In genomic region chr16:87607223-87607622, GRCh38 we compare ENCODE assay signal across 30 cellular contexts. TPM values are rescaled to one million over a fixed set of nuclear protein-coding genes. Genes with fewer than 3 reads are reported as not detected.
DNase-seq lines count a peak whose midpoint lies in the region; ATAC-seq and TF ChIP-seq lines count a peak whose summit lies in the region.
"Had no signal": no experiment of that assay in that cellular context is flagged by ENCODE, and none has a peak within 500 bp of the region (broad histone marks: within the 10 kb centered on the region; RNA-seq: fewer than 3 reads in every experiment).

No MANE protein-coding gene starts in this region.

- H3K4me2 ChIP-seq in mesenchymal stem cell (ENCODE audit: low read length, poor library complexity, severe bottlenecking) = no peak overlapping the region
- H3K4me2 ChIP-seq: BLaER1 treated with 17β-estradiol and CSF1 and Interleukin-3, amounts not matched to agents 10 nM and 100 nM had no signal

- H2AFZ ChIP-seq in mesenchymal stem cell (ENCODE audit: low read depth, low read length) = no peak overlapping the region
- H2AFZ ChIP-seq: GM23248 had no signal

- intact Hi-C loops in head of caudate nucleus (cut with DNase I) = no loop called here
- intact Hi-C loops in prostate gland (cut with DNase I) = no loop called here

- no peak overlapping the region for H3K9ac ChIP-seq in mesenchymal stem cell (ENCODE audit: low read length)
- H3K9ac ChIP-seq: BLaER1 treated with 17β-estradiol and CSF1 and Interleukin-3, amounts not matched to agents 10 nM and 100 nM; GM23248 had no signal

- no peak overlapping the region for H3K23ac ChIP-seq in mesenchymal stem cell (ENCODE audit: low read length in 2 of 2)

- 85% methylated on average over 19 of the region's 19 CpGs for WGBS in prostate gland
- 87% methylated on average over 19 of the region's 19 CpGs for WGBS in mesenchymal stem cell

- TF ChIP-seq POLR2A in prostate gland (IDR thresholded peaks at IDR 0.05) = no peak

- peak overlapping the region; percentile 24 for H3K4me3 Mint-ChIP-seq in progenitor cell of endocrine pancreas (ENCODE audit: low read depth)
- H3K4me3 Mint-ChIP-seq: CD4-positive, alpha-beta memory T cell; H9 had no signal

- no peak overlapping the region for H3K4me3 ChIP-seq in prostate gland
- no peak overlapping the region for H3K4me3 ChIP-seq in mesenchymal stem cell (ENCODE audit: insufficient read depth in 1 of 2, low read depth in 1 of 2, low read length in 2 of 2)
- H3K4me3 ChIP-seq: BLaER1 treated with 17β-estradiol and CSF1 and Interleukin-3, amounts not matched to agents 10 nM and 100 nM; GM12878; GM23248 had no signal

- H3K36me3 Mint-ChIP-seq in progenitor cell of endocrine pancreas (ENCODE audit: insufficient read depth) = peaks cover 6% of the 10 kb centered on the region
- H3K36me3 Mint-ChIP-seq: CD4-positive, alpha-beta memory T cell had no signal

- H3K9me3 Mint-ChIP-seq in progenitor cell of endocrine pancreas (ENCODE audit: low read depth) = no peaks in the 10 kb centered on the region
- H3K9me3 Mint-ChIP-seq: H9 had no signal

- H3K27me3 Mint-ChIP-seq in progenitor cell of endocrine pancreas = peaks cover 19% of the 10 kb centered on the region

- H3K4ac ChIP-seq in mesenchymal stem cell (ENCODE audit: low read depth in 1 of 2, low read length in 2 of 2) = no peak overlapping the region

- no peak overlapping the region for H4K91ac ChIP-seq in mesenchymal stem cell (ENCODE audit: low read length)

- no peak overlapping the region for H3K14ac ChIP-seq in mesenchymal stem cell (ENCODE audit: low read length in 2 of 2)

- no peak overlapping the region for H2BK120ac ChIP-seq in mesenchymal stem cell (ENCODE audit: low read depth, low read length)

- no peak overlapping the region for H2AK5ac ChIP-seq in mesenchymal stem cell (ENCODE audit: low read length, severe bottlenecking)

- H4K8ac ChIP-seq in mesenchymal stem cell (ENCODE audit: low read length) = no peak overlapping the region

- H3K36me3 ChIP-seq in prostate gland (no peaks in the 10 kb centered on the region), mesenchymal stem cell (ENCODE audit: control insufficient read depth in 1 of 2, insufficient read depth in 2 of 2, low read depth in 1 of 2, low read length in 2 of 2) (no peaks in the 10 kb centered on the region)
- H3K36me3 ChIP-seq: BLaER1 treated with 17β-estradiol and CSF1 and Interleukin-3, amounts not matched to agents 10 nM and 100 nM had no signal

- peak; percentile 33 to 66 for DNase-seq in NCI-H526 (lab: John Stamatoyannopoulos, UW)
- no peak for DNase-seq in NCI-H526 treated with DMSO at 0.1 percent for 48 hours (lab: John Stamatoyannopoulos, UW)
- DNase-seq in head of caudate nucleus = peak; percentile 31 to 88 (median 72)
- DNase-seq in progenitor cell of endocrine pancreas (ENCODE audit: low spot score, unreplicated experiment) = no peak
- DNase-seq in prostate gland (ENCODE audit: low spot score) = no peak
- DNase-seq in mesenchymal stem cell = no peak
- DNase-seq in omental fat pad (ENCODE audit: low spot score) = no peak
- DNase-seq: ACHN; Caco-2; CD4-positive, alpha-beta memory T cell; DMS 273 treated with DMSO at 0.1 percent for 48 hours; DMS79 treated with DMSO at 0.1 percent for 48 hours; GM23248; H9; KBM-7; MM.1S; NCI-H1092; NCI-H1436 treated with DMSO at 0.1 percent for 48 hours; NCI-H1930; NCI-H2227 treated with DMSO at 0.1 percent for 48 hours; NCI-H510A; NCI-H774; NK-92 treated with Interleukin-12 subunit alpha and Interleukin-12 subunit beta, amount 100 ng/mL, for 24 hours; SIG-M5 had no signal

- H3K4me1 Mint-ChIP-seq in progenitor cell of endocrine pancreas (ENCODE audit: low read depth) = peaks cover 11% of the 10 kb centered on the region

- H3K27me3 ChIP-seq in prostate gland (replicated peaks; ENCODE audit: insufficient read depth) = peaks cover 26% of the 10 kb centered on the region
- H3K27me3 ChIP-seq in mesenchymal stem cell (ENCODE audit: control insufficient read depth in 1 of 2, insufficient read depth in 1 of 2, low read length in 2 of 2) = peaks cover 69 to 80% of the 10 kb centered on the region in 2 experiments

- no peak overlapping the region for H3K27ac ChIP-seq in prostate gland
- H3K27ac ChIP-seq in mesenchymal stem cell (ENCODE audit: low read length, poor library complexity, severe bottlenecking) = no peak overlapping the region
- H3K27ac ChIP-seq: 22Rv1; BLaER1 treated with 17β-estradiol and CSF1 and Interleukin-3, amounts not matched to agents 10 nM and 100 nM; GM23248; RWPE1 had no signal

- H2BK15ac ChIP-seq in mesenchymal stem cell (ENCODE audit: low read depth, poor library complexity, severe bottlenecking) = no peak overlapping the region

- H3K4me1 ChIP-seq in prostate gland (replicated peaks) (no peaks in the 10 kb centered on the region), mesenchymal stem cell (ENCODE audit: control insufficient read depth, insufficient read depth, low read depth, low read length) (peaks cover 11% of the 10 kb centered on the region)

- no peaks in the 10 kb centered on the region for H3K79me1 ChIP-seq in mesenchymal stem cell (replicated peaks; ENCODE audit: low read length, poor library complexity, severe bottlenecking)

- no peak overlapping the region for H2BK5ac ChIP-seq in mesenchymal stem cell (ENCODE audit: low read depth, low read length, poor library complexity, severe bottlenecking)

- ATAC-seq in omental fat pad (ENCODE audit: low FRiP score) = no peak
- ATAC-seq in HG03045 (IDR thresholded peaks at IDR 0.05; ENCODE audit: unreplicated experiment) = no peak
- ATAC-seq: GM12878 had no signal

- H3K9me3 ChIP-seq in prostate gland (no peaks in the 10 kb centered on the region), mesenchymal stem cell (ENCODE audit: control insufficient read depth, low read length) (no peaks in the 10 kb centered on the region)
- H3K9me3 ChIP-seq: BLaER1 treated with 17β-estradiol and CSF1 and Interleukin-3, amounts not matched to agents 10 nM and 100 nM; Caco-2 had no signal

- TF ChIP-seq CTCF in progenitor cell of endocrine pancreas (IDR thresholded peaks at IDR 0.05; ENCODE audit: unreplicated experiment) (no peak), prostate gland (IDR thresholded peaks at IDR 0.05) (no peak), omental fat pad (IDR thresholded peaks at IDR 0.05) (no peak)

- no peak overlapping the region for H3K18ac ChIP-seq in mesenchymal stem cell (ENCODE audit: low read depth in 1 of 2, low read length in 2 of 2)

- H3K27ac Mint-ChIP-seq in progenitor cell of endocrine pancreas = no peak overlapping the region
- H3K27ac Mint-ChIP-seq: H9 had no signal

- no peak overlapping the region for H2BK12ac ChIP-seq in mesenchymal stem cell (ENCODE audit: low read length in 2 of 2)

RNA-seq across cellular contexts. Expression of gene JPH3, which starts 4.9 kb away (rescaled TPM):
- total RNA-seq in progenitor cell of endocrine pancreas = 23.1 and 26.4 TPM in 2 replicates
- 1 to 10 TPM; 1.0 to 6.1 TPM for total RNA-seq in prostate gland
- 0.03 TPM for polyA plus RNA-seq in mesenchymal stem cell (2013, experiment 1 of 2)
- polyA plus RNA-seq in mesenchymal stem cell (2013, experiment 2 of 2) = not detected
- under 1 TPM in 1 of 4 donors, not detected in 3; 0.32 TPM for total RNA-seq in omental fat pad
- total RNA-seq: GM12878, GM23248, HT1080 had no signal
- polyA plus RNA-seq: CD4-positive, alpha-beta memory T cell; GM23248 had no signal

Comparison
In these comparisons a context has a peak if more than half of its experiments do, and no peak if none do; other contexts are left out.
1. DNase-seq: peak in NCI-H526 (2 of 2) and head of caudate nucleus (42 of 42); none in NCI-H526 treated with DMSO at 0.1 percent for 48 hours (single experiment), progenitor cell of endocrine pancreas (single experiment), prostate gland (single experiment), mesenchymal stem cell (single experiment) and omental fat pad (single experiment).